ENCODE assay signal across 21 cellular contexts in the genomic region with DNA sequence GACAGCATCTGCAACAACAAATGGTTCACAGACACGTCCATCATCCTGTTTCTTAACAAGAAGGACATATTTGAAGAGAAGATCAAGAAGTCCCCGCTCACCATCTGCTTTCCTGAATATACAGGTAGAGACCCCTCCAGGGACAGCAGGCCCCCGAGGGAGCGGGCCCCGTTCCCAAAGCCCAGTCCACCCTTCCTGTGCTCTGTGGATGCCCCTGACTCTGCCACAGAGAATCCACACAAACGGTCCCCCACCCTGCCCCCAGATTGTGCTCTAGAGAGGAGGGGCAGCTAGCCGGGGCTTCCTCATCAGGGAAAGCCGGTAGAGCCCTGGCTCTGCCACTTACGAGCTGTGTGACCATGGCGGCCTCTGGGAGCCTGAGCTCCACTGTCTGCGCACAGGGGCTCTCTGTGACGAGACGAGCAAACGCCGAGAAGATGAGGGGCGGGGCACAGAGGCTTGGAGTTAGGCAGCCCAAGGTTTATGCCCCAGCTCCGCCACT.
"Had no signal": no experiment of that assay in that cellular context is flagged by ENCODE, and none has a peak within 500 bp of the region (broad histone marks: within the 10 kb centered on the region; RNA-seq: fewer than 3 reads in every experiment).

No MANE protein-coding gene starts in this region.

- H3K9me3 ChIP-seq: lower lobe of right lung, transverse colon, vagina had no signal

- FAIRE-seq: colon, frontal cortex had no signal

- H3K27ac ChIP-seq: lower lobe of right lung, parathyroid adenoma, transverse colon, vagina had no signal

- H3K9ac ChIP-seq: parathyroid adenoma had no signal

- H3K4me1 ChIP-seq: lower lobe of right lung, parathyroid adenoma, transverse colon had no signal

- H3K27me3 ChIP-seq: dorsolateral prefrontal cortex, transverse colon, vagina had no signal

- H3K4me2 ChIP-seq: smooth muscle cell had no signal

- H3K36me3 ChIP-seq: lower lobe of right lung, transverse colon, vagina had no signal

- ATAC-seq: left ventricle myocardium superior; lower lobe of right lung; naive thymus-derived CD8-positive, alpha-beta T cell; stimulated activated effector memory CD8-positive, alpha-beta T cell treated with anti-CD3 and anti-CD28 coated beads, Interleukin-12 subunit alpha, Interleukin-12 subunit beta, amount 100 ng/mL, for 72 hours had no signal

- DNase-seq: dorsolateral prefrontal cortex; effector CD4-positive, alpha-beta T cell; head of caudate nucleus; hypothalamus; immature natural killer cell; islet precursor cell; left ventricle myocardium superior; lower lobe of right lung; naive thymus-derived CD8-positive, alpha-beta T cell; nephron progenitor cell; stimulated activated CD4-positive, alpha-beta T cell treated with anti-CD3 and anti-CD28 coated beads, Interleukin-12 subunit alpha, Interleukin-12 subunit beta, amount 100 ng/mL, for 4 hours; stimulated activated CD4-positive, alpha-beta T cell treated with anti-CD3 and anti-CD28 coated beads, Interleukin-2, amount 100 ng/mL, for 24 hours; stimulated activated CD4-positive, alpha-beta T cell treated with anti-CD3 and anti-CD28 coated beads, Interleukin-4, amount 100 ng/mL, for 24 hours; stimulated activated naive CD4-positive, alpha-beta T cell treated with Interleukin-2 at 50 U/mL for 16 hours; transverse colon had no signal

- H3K4me3 ChIP-seq: dorsolateral prefrontal cortex, lower lobe of right lung, smooth muscle cell, transverse colon, vagina had no signal

- H2AFZ ChIP-seq: parathyroid adenoma had no signal
